Comparison of ENCODE assay signal across 8 cellular contexts in the genomic region with DNA sequence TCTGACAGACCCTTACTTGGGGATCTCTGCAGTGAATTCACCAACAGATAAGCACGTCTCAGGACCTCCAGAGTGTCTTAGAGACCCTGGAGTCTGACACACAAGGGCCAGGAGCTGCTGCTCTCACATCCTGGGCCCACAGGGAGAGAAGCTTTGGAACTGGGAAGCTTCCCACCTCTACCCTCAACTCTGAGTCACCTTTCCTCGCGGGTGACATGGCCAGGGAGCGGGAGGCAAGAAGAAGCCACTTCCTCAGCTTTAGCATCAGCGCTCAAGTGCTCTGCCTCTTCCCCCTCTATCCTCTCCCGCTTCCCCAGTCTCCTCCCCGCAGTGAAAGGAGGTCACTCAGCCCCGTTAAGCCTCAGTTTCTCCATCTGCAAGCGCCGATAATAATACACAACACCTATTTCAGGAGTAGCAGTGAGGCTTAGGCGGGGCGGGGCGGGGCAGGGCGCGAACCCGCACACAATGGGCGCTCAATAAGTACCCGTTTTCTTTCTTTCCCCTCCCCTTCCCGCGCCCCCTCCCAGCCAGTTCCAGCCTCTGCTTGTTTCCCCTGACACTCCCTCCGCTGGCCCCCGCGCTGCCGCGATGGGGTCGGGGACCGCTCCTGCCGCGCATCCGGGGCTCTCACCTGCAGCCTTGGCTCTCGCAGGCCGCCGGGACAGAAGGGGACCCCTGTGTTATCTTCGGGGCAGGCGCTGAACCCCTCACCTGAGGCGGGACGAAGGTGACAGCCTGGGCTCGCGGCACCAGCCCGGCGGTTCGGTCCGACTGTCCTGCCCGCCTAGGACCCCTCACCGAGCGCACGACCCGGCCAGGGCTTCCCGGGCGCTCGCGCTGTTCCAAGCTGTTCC. TPM values are rescaled to one million over a fixed set of nuclear protein-coding genes. Genes with fewer than 3 reads are reported as not detected.
DNase-seq lines count a peak whose midpoint lies in the region; ATAC-seq and TF ChIP-seq lines count a peak whose summit lies in the region.

No MANE protein-coding gene starts in this region.

- TF ChIP-seq CTCF in dorsolateral prefrontal cortex (IDR thresholded peaks at IDR 0.05 in 54 of 56, conservative IDR thresholded peaks at IDR 0.05 in 2 of 56; ENCODE audit: low read depth in 1 of 56, partially characterized antibody in 56 of 56) (no peak), uterus (IDR thresholded peaks at IDR 0.05) (no peak)

- peaks cover 13% of the 10 kb centered on the region for H3K4me1 ChIP-seq in muscle layer of colon (ENCODE audit: insufficient read depth, low read length)
- no peaks in the 10 kb centered on the region for H3K4me1 ChIP-seq in uterus

- H3K4me3 ChIP-seq in dorsolateral prefrontal cortex (peak overlapping the region; percentile 57 to 88 (median 74)), muscle layer of colon (ENCODE audit: low read depth in 1 of 2, low read length in 2 of 2) (peak overlapping the region; percentile 45 to 56), uterus (peak overlapping the region; percentile 69 to 70)

- peak overlapping the region; percentile 9 for H3K9ac ChIP-seq in muscle layer of colon (ENCODE audit: low read length)

- H3K27me3 ChIP-seq in dorsolateral prefrontal cortex = no peaks in the 10 kb centered on the region
- H3K27me3 ChIP-seq in muscle layer of colon (ENCODE audit: control insufficient read depth in 1 of 2, insufficient read depth in 2 of 2, low read length in 2 of 2) = peaks cover 0 to 8% of the 10 kb centered on the region in 2 donors
- no peaks in the 10 kb centered on the region for H3K27me3 ChIP-seq in uterus

- no peaks in the 10 kb centered on the region for H3K9me3 ChIP-seq in muscle layer of colon (ENCODE audit: low read length)
- no peaks in the 10 kb centered on the region for H3K9me3 ChIP-seq in uterus

- intact Hi-C loops in dorsolateral prefrontal cortex (cut with DNase I) (loop anchor here in 1 of 2 donors (5.0 kb wide), 1 partner anchor 138 kb away; no protein-coding TSS in a partner anchor), uterus (cut with DNase I; ENCODE audit: low total_unique reads) (no loop called here)

- no peak for TF ChIP-seq POLR2A in uterus (IDR thresholded peaks at IDR 0.05)

- peak; percentile 7 for ATAC-seq in HG03064 (IDR thresholded peaks at IDR 0.05; ENCODE audit: low read depth, unreplicated experiment)

- peak; percentile 34 for DNase-seq in EL
- DNase-seq in T-helper 22 cell (ENCODE audit: low read depth) = peak; percentile 44
- DNase-seq in dorsolateral prefrontal cortex = peak in 1 of 10 donors; percentile 47
- no peak for DNase-seq in uterus
- DNase-seq in DMS114 treated with DMSO at 0.1 percent for 48 hours (lab: John Stamatoyannopoulos, UW; ENCODE audit: unreplicated experiment) = no peak
- DNase-seq in NCI-H2081 (lab: John Stamatoyannopoulos, UW) = no peak

- H3K36me3 ChIP-seq in muscle layer of colon (ENCODE audit: insufficient read depth, low read length) (no peaks in the 10 kb centered on the region), uterus (no peaks in the 10 kb centered on the region)

- H3K27ac ChIP-seq in dorsolateral prefrontal cortex (peak overlapping the region in 5 of 59 donors; percentile 53 to 79 (median 67)), muscle layer of colon (ENCODE audit: low read depth, low read length) (no peak overlapping the region), uterus (peak overlapping the region; percentile 35 to 44)

RNA-seq across cellular contexts. Expression of a gene that starts 0.9 kb away (rescaled TPM):
- 10 to 100 TPM; 15.7 to 42.6 (median 27.3) TPM for total RNA-seq in dorsolateral prefrontal cortex
- total RNA-seq in uterus = 10 to 100 TPM in 3 of 4 donors, 1 to 10 TPM in 1; 9.6 to 52.9 (median 28.2) TPM

RNA-seq across cellular contexts. Expression of a gene that starts 37.2 kb away (rescaled TPM):
- total RNA-seq in dorsolateral prefrontal cortex (100 to 1,000 TPM in 5 of 120 experiments, 10 to 100 TPM in 86, 1 to 10 TPM in 29; 5.4 to 227 (median 14.8) TPM), uterus (100 to 1,000 TPM; 134 to 847 (median 280) TPM)

Comparison
In these comparisons a context has a peak if more than half of its experiments do, and no peak if none do; other contexts are left out.
1. DNase-seq: peak in EL (single experiment) and T-helper 22 cell (single experiment); none in uterus (0 of 2), DMS114 treated with DMSO at 0.1 percent for 48 hours (single experiment) and NCI-H2081 (0 of 2).
2. Peak in every context shown above with its lines, with median percentiles within 50 percentile points of each other: H3K4me3 ChIP-seq.